In the genomic region with DNA sequence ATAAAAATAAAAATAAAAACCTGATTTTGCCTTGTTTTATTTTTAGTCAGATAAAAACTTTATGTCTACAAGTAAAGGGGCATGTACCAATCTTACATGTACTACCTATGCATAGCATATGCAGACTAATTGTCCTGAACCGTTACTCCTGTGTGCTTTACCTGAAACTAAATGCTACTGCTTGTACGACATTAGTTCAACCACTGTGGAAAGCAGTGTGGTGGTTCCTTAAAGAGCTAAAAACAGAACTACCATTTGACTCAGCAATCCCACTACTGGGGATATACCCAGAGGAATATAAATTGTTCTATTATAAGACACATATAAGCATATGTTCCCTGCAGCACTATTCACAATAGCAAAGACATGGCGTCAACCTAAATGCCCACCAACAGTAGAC, we compare ENCODE assay signal across 1 cellular context.
TF ChIP-seq lines count a peak whose summit lies in the region.

No MANE protein-coding gene starts in this region.

TF ChIP-seq in GM12878, 131 proteins besides CTCF, POLR2A, EP300 and RAD21 (continued from another document):
- TF ChIP-seq BCL11A (IDR thresholded peaks at IDR 0.05; ENCODE audit: low read depth, low read length), result peak; percentile 42; the same call in 1 of the 2 replicates
- TF ChIP-seq RBBP5 (conservative IDR thresholded peaks at IDR 0.05), result no peak
- no peak for TF ChIP-seq CBFB (IDR thresholded peaks at IDR 0.05; ENCODE audit: low read depth)
- TF ChIP-seq, protein P1, sequence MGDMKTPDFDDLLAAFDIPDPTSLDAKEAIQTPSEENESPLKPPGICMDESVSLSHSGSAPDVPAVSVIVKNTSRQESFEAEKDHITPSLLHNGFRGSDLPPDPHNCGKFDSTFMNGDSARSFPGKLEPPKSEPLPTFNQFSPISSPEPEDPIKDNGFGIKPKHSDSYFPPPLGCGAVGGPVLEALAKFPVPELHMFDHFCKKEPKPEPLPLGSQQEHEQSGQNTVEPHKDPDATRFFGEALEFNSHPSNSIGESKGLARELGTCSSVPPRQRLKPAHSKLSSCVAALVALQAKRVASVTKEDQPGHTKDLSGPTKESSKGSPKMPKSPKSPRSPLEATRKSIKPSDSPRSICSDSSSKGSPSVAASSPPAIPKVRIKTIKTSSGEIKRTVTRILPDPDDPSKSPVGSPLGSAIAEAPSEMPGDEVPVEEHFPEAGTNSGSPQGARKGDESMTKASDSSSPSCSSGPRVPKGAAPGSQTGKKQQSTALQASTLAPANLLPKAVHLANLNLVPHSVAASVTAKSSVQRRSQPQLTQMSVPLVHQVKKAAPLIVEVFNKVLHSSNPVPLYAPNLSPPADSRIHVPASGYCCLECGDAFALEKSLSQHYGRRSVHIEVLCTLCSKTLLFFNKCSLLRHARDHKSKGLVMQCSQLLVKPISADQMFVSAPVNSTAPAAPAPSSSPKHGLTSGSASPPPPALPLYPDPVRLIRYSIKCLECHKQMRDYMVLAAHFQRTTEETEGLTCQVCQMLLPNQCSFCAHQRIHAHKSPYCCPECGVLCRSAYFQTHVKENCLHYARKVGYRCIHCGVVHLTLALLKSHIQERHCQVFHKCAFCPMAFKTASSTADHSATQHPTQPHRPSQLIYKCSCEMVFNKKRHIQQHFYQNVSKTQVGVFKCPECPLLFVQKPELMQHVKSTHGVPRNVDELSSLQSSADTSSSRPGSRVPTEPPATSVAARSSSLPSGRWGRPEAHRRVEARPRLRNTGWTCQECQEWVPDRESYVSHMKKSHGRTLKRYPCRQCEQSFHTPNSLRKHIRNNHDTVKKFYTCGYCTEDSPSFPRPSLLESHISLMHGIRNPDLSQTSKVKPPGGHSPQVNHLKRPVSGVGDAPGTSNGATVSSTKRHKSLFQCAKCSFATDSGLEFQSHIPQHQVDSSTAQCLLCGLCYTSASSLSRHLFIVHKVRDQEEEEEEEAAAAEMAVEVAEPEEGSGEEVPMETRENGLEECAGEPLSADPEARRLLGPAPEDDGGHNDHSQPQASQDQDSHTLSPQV (IDR thresholded peaks at IDR 0.05), result no peak
- TF ChIP-seq MEF2A (IDR thresholded peaks at IDR 0.05; ENCODE audit: insufficient read depth, low read depth, low read length), result peak; percentile 58; the same call in 1 of the 2 replicates
- TF ChIP-seq MYB (IDR thresholded peaks at IDR 0.05; ENCODE audit: borderline replicate concordance, low read depth, low read length), result no peak
- TF ChIP-seq JUNB (IDR thresholded peaks at IDR 0.05), result peak; percentile 60
- no peak for TF ChIP-seq KLF5 (IDR thresholded peaks at IDR 0.05; ENCODE audit: partially characterized antibody)
- no peak for TF ChIP-seq ETV6 (conservative IDR thresholded peaks at IDR 0.05 in 1 of 2, IDR thresholded peaks at IDR 0.05 in 1 of 2; ENCODE audit: borderline replicate concordance in 1 of 2, low read depth in 1 of 2)
- TF ChIP-seq RUNX3 (IDR thresholded peaks at IDR 0.05; ENCODE audit: low read length), result peak; percentile 61
- TF ChIP-seq, protein P2, sequence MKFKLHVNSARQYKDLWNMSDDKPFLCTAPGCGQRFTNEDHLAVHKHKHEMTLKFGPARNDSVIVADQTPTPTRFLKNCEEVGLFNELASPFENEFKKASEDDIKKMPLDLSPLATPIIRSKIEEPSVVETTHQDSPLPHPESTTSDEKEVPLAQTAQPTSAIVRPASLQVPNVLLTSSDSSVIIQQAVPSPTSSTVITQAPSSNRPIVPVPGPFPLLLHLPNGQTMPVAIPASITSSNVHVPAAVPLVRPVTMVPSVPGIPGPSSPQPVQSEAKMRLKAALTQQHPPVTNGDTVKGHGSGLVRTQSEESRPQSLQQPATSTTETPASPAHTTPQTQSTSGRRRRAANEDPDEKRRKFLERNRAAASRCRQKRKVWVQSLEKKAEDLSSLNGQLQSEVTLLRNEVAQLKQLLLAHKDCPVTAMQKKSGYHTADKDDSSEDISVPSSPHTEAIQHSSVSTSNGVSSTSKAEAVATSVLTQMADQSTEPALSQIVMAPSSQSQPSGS (IDR thresholded peaks at IDR 0.05; ENCODE audit: low read length), result no peak
